13 cellular contexts compared by ENCODE assay signal in the genomic region with DNA sequence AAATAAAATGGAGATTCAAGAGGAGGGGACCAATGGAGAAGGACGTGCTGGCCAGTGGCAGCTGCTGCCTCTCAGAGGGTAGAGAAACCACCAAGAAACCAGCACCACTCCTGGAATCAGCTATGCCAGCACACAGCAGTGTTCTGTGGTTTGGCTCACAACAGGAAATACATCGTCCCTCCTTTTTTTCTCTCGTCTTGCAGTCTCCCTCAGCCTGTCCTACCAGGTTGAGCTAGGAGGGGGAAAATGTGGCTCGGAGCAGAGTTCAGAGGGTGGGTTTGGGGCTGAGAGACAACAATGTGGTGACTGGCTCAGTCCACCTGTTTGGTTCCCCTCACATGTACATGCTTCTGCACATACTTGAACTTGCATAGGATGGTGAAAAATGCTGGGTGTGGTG. TPM values are rescaled to one million over a fixed set of nuclear protein-coding genes. Genes with fewer than 3 reads are reported as not detected.
DNase-seq lines count a peak whose midpoint lies in the region; ATAC-seq and TF ChIP-seq lines count a peak whose summit lies in the region.
"Had no signal": no experiment of that assay in that cellular context is flagged by ENCODE, and none has a peak within 500 bp of the region (broad histone marks: within the 10 kb centered on the region; RNA-seq: fewer than 3 reads in every experiment).

No MANE protein-coding gene starts in this region.

- peak; percentile 32 to 43 for ATAC-seq in activated CD4-positive, CD25-positive, alpha-beta regulatory T cell treated with anti-CD3 and anti-CD28 coated beads, Interleukin-2, amount 50 U/mL, for 24 hours
- peak; percentile 83 for ATAC-seq in activated CD8-positive, alpha-beta T cell treated with anti-CD3 and anti-CD28 coated beads, Interleukin-2, amount 10 ng/mL, durations not matched to agents 7 days and 5 days
- peak; percentile 88 to 92 for ATAC-seq in naive thymus-derived CD8-positive, alpha-beta T cell
- no peak for ATAC-seq in GM21360 (IDR thresholded peaks at IDR 0.05; ENCODE audit: unreplicated experiment)

- DNase-seq in activated CD4-positive, CD25-positive, alpha-beta regulatory T cell treated with anti-CD3 and anti-CD28 coated beads, Interleukin-2, amount 50 U/mL, for 72 hours, result no peak
- DNase-seq in Kasumi-1 (lab: John Stamatoyannopoulos, UW) (peak; percentile 48 to 49), NCI-H446 (lab: John Stamatoyannopoulos, UW) (no peak), glutamatergic neuron (no peak)
- DNase-seq in activated CD8-positive, alpha-beta T cell treated with anti-CD3 and anti-CD28 coated beads, Interleukin-2, amount 10 ng/mL, durations not matched to agents 7 days and 5 days, result peak; percentile 66
- DNase-seq in naive thymus-derived CD8-positive, alpha-beta T cell, result peak in 3 of 10 donors; percentile 17 to 45 (median 44)
- DNase-seq: ACHN, activated B cell treated with CpG ODN at 0.5 μM for 24 hours, amygdala, stomach had no signal

- H3K36me3 Mint-ChIP-seq in activated CD8-positive, alpha-beta T cell treated with anti-CD3 and anti-CD28 coated beads, Interleukin-2, amount 10 ng/mL, durations not matched to agents 7 days and 5 days (ENCODE audit: low read depth), result peaks cover 16% of the 10 kb centered on the region
- peaks cover 0 to 22% (median 6%) of the 10 kb centered on the region in 3 donors for H3K36me3 Mint-ChIP-seq in naive thymus-derived CD8-positive, alpha-beta T cell
- no peaks in the 10 kb centered on the region for H3K36me3 Mint-ChIP-seq in glutamatergic neuron (ENCODE audit: unreplicated experiment)

- POLR2A ChIA-PET in activated CD8-positive, alpha-beta T cell treated with anti-CD3 and anti-CD28 coated beads, Interleukin-2, amount 10 ng/mL, durations not matched to agents 7 days and 5 days (lab: Charles Lee), result interaction anchor here (1.0 to 1.2 kb wide), 3 partner anchors 8 to 193 kb away, joined by 3 to 6 read pairs (median 4); no protein-coding TSS in a partner anchor
- POLR2A ChIA-PET in naive thymus-derived CD8-positive, alpha-beta T cell (lab: Charles Lee), result interaction anchor here (0.5 to 2.4 kb wide), 15 partner anchors 10 to 115 kb away, joined by 3 to 15 read pairs (median 4); a partner anchor contains a TSS

- no peak for TF ChIP-seq CTCF in glutamatergic neuron (IDR thresholded peaks at IDR 0.05; ENCODE audit: partially characterized antibody, unreplicated experiment)

- no peaks in the 10 kb centered on the region for H3K9me3 Mint-ChIP-seq in activated CD8-positive, alpha-beta T cell treated with anti-CD3 and anti-CD28 coated beads, Interleukin-2, amount 10 ng/mL, durations not matched to agents 7 days and 5 days (ENCODE audit: insufficient read depth)
- H3K9me3 Mint-ChIP-seq in naive thymus-derived CD8-positive, alpha-beta T cell, result no peaks in the 10 kb centered on the region
- H3K9me3 Mint-ChIP-seq in glutamatergic neuron (ENCODE audit: unreplicated experiment), result no peaks in the 10 kb centered on the region
- H3K9me3 Mint-ChIP-seq: activated B cell treated with CpG ODN at 0.5 μM for 24 hours had no signal

- H3K27me3 Mint-ChIP-seq in activated CD8-positive, alpha-beta T cell treated with anti-CD3 and anti-CD28 coated beads, Interleukin-2, amount 10 ng/mL, durations not matched to agents 7 days and 5 days (ENCODE audit: low read depth), result no peaks in the 10 kb centered on the region
- no peaks in the 10 kb centered on the region for H3K27me3 Mint-ChIP-seq in naive thymus-derived CD8-positive, alpha-beta T cell
- H3K27me3 Mint-ChIP-seq in glutamatergic neuron (ENCODE audit: unreplicated experiment), result peaks cover 3% of the 10 kb centered on the region
- H3K27me3 Mint-ChIP-seq: activated B cell treated with CpG ODN at 0.5 μM for 24 hours had no signal

- H3K4me1 Mint-ChIP-seq in activated CD8-positive, alpha-beta T cell treated with anti-CD3 and anti-CD28 coated beads, Interleukin-2, amount 10 ng/mL, durations not matched to agents 7 days and 5 days (ENCODE audit: low read depth), result peaks cover 38% of the 10 kb centered on the region
- H3K4me1 Mint-ChIP-seq in naive thymus-derived CD8-positive, alpha-beta T cell, result peaks cover 10 to 27% (median 19%) of the 10 kb centered on the region in 4 donors
- peaks cover 2% of the 10 kb centered on the region for H3K4me1 Mint-ChIP-seq in glutamatergic neuron (ENCODE audit: low read depth, unreplicated experiment)
- H3K4me1 Mint-ChIP-seq: activated B cell treated with CpG ODN at 0.5 μM for 24 hours had no signal

- H3K4me3 Mint-ChIP-seq in activated CD8-positive, alpha-beta T cell treated with anti-CD3 and anti-CD28 coated beads, Interleukin-2, amount 10 ng/mL, durations not matched to agents 7 days and 5 days, result peak overlapping the region; percentile 43
- peak overlapping the region in 9 of 10 donors; percentile 16 to 79 (median 60) for H3K4me3 Mint-ChIP-seq in naive thymus-derived CD8-positive, alpha-beta T cell
- H3K4me3 Mint-ChIP-seq in glutamatergic neuron (ENCODE audit: unreplicated experiment), result no peak overlapping the region
- H3K4me3 Mint-ChIP-seq: activated B cell treated with CpG ODN at 0.5 μM for 24 hours had no signal

- H3K27ac Mint-ChIP-seq in activated CD8-positive, alpha-beta T cell treated with anti-CD3 and anti-CD28 coated beads, Interleukin-2, amount 10 ng/mL, durations not matched to agents 7 days and 5 days, result peak overlapping the region; percentile 92
- peak overlapping the region; percentile 38 to 91 (median 80) for H3K27ac Mint-ChIP-seq in naive thymus-derived CD8-positive, alpha-beta T cell
- no peak overlapping the region for H3K27ac Mint-ChIP-seq in glutamatergic neuron (ENCODE audit: unreplicated experiment)
- H3K27ac Mint-ChIP-seq: activated B cell treated with CpG ODN at 0.5 μM for 24 hours had no signal

- CTCF ChIA-PET in activated CD8-positive, alpha-beta T cell treated with anti-CD3 and anti-CD28 coated beads, Interleukin-2, amount 10 ng/mL, durations not matched to agents 7 days and 5 days (lab: Charles Lee), result interaction anchor here (0.7 to 2.3 kb wide), 11 partner anchors 8 to 565 kb away, joined by 3 to 8 read pairs (median 4); a partner anchor contains a TSS

RNA-seq across cellular contexts. Expression of a gene that starts 19.9 kb away (rescaled TPM):
- total RNA-seq in activated CD8-positive, alpha-beta T cell treated with anti-CD3 and anti-CD28 coated beads, Interleukin-2, amount 10 ng/mL, durations not matched to agents 7 days and 5 days, result 1 to 10 TPM; 4.6 to 5.4 TPM
- total RNA-seq in naive thymus-derived CD8-positive, alpha-beta T cell, result 10 to 100 TPM; 14.2 to 14.8 TPM
- 1 to 10 TPM; 1.4 to 4.1 (median 3.1) TPM for polyA plus RNA-seq in naive thymus-derived CD8-positive, alpha-beta T cell
- total RNA-seq in glutamatergic neuron (ENCODE audit: unreplicated experiment), result 1.1 TPM
- total RNA-seq: Daoy had no signal

RNA-seq across cellular contexts. Expression of a gene that starts 20.8 kb away (rescaled TPM):
- total RNA-seq in activated CD8-positive, alpha-beta T cell treated with anti-CD3 and anti-CD28 coated beads, Interleukin-2, amount 10 ng/mL, durations not matched to agents 7 days and 5 days, result 10 to 100 TPM; 15.6 to 19.4 TPM
- total RNA-seq in naive thymus-derived CD8-positive, alpha-beta T cell, result 10 to 100 TPM; 25.0 to 28.6 TPM
- 10 to 100 TPM in 1 of 3 donors, 1 to 10 TPM in 2; 6.8 to 10.9 (median 7.8) TPM for polyA plus RNA-seq in naive thymus-derived CD8-positive, alpha-beta T cell
- total RNA-seq in glutamatergic neuron (ENCODE audit: unreplicated experiment), result 23.4 TPM

RNA-seq across cellular contexts. Expression of a gene that starts 21.1 kb away (rescaled TPM):
- 100 to 1,000 TPM; 232 to 238 TPM for total RNA-seq in activated CD8-positive, alpha-beta T cell treated with anti-CD3 and anti-CD28 coated beads, Interleukin-2, amount 10 ng/mL, durations not matched to agents 7 days and 5 days
- 100 to 1,000 TPM; 149 to 160 TPM for total RNA-seq in naive thymus-derived CD8-positive, alpha-beta T cell
- polyA plus RNA-seq in naive thymus-derived CD8-positive, alpha-beta T cell, result 100 to 1,000 TPM; 406 to 455 (median 449) TPM
- 139 TPM for total RNA-seq in glutamatergic neuron (ENCODE audit: unreplicated experiment)

RNA-seq across cellular contexts. Expression of a gene that starts 41.9 kb away (rescaled TPM):
- total RNA-seq in activated CD8-positive, alpha-beta T cell treated with anti-CD3 and anti-CD28 coated beads, Interleukin-2, amount 10 ng/mL, durations not matched to agents 7 days and 5 days, result 10 to 100 TPM; 16.1 to 17.0 TPM
- 10 to 100 TPM; 15.6 to 16.7 TPM for total RNA-seq in naive thymus-derived CD8-positive, alpha-beta T cell
- polyA plus RNA-seq in naive thymus-derived CD8-positive, alpha-beta T cell, result 1 to 10 TPM; 2.7 to 3.3 (median 2.9) TPM
- 9.9 TPM for total RNA-seq in glutamatergic neuron (ENCODE audit: unreplicated experiment)

RNA-seq across cellular contexts. Expression of a gene that starts 55.4 kb away (rescaled TPM):
- 10 to 100 TPM; 45.1 to 45.8 TPM for total RNA-seq in activated CD8-positive, alpha-beta T cell treated with anti-CD3 and anti-CD28 coated beads, Interleukin-2, amount 10 ng/mL, durations not matched to agents 7 days and 5 days
- 10 to 100 TPM; 23.9 to 29.4 TPM for total RNA-seq in naive thymus-derived CD8-positive, alpha-beta T cell
- polyA plus RNA-seq in naive thymus-derived CD8-positive, alpha-beta T cell, result 10 to 100 TPM; 44.9 to 58.1 (median 53.6) TPM
- 22.2 TPM for total RNA-seq in glutamatergic neuron (ENCODE audit: unreplicated experiment)

Comparison
In these comparisons a context has a peak if more than half of its experiments do, and no peak if none do; other contexts are left out.
1. DNase-seq: peak in Kasumi-1 (2 of 2) and activated CD8-positive, alpha-beta T cell treated with anti-CD3 and anti-CD28 coated beads, Interleukin-2, amount 10 ng/mL, durations not matched to agents 7 days and 5 days (single experiment); none in activated CD4-positive, CD25-positive, alpha-beta regulatory T cell treated with anti-CD3 and anti-CD28 coated beads, Interleukin-2, amount 50 U/mL, for 72 hours (single experiment), NCI-H446 (0 of 2) and glutamatergic neuron (single experiment).